18 cellular contexts compared by ENCODE assay signal in genomic region chr11:121038642-121039409, GRCh38. TPM values are rescaled to one million over a fixed set of nuclear protein-coding genes. Genes with fewer than 3 reads are reported as not detected.
DNase-seq lines count a peak whose midpoint lies in the region; ATAC-seq and TF ChIP-seq lines count a peak whose summit lies in the region.
"Had no signal": no experiment of that assay in that cellular context is flagged by ENCODE, and none has a peak within 500 bp of the region (broad histone marks: within the 10 kb centered on the region; RNA-seq: fewer than 3 reads in every experiment).

No MANE protein-coding gene starts in this region.

- H3K9ac ChIP-seq in H9 (ENCODE audit: extremely low read depth, insufficient read length, low read length) (no peak overlapping the region), mesendoderm (ENCODE audit: low read length) (no peak overlapping the region)

- H2BK12ac ChIP-seq in H9 (ENCODE audit: insufficient read length, low read depth, low read length), result no peak overlapping the region

- no peak overlapping the region for H2BK20ac ChIP-seq in H9 (ENCODE audit: low read depth, low read length, poor library complexity, severe bottlenecking)

- H3K18ac ChIP-seq in H9 (ENCODE audit: insufficient read length, low read depth, low read length) (no peak overlapping the region), mesendoderm (ENCODE audit: low read length) (peak overlapping the region; percentile 68)

- H3K27me3 ChIP-seq in H9 (ENCODE audit: insufficient read depth, low read length), result no peaks in the 10 kb centered on the region
- no peaks in the 10 kb centered on the region for H3K27me3 ChIP-seq in mesendoderm (ENCODE audit: insufficient read depth, low read length, poor library complexity)
- H3K27me3 ChIP-seq in body of pancreas, result no peaks in the 10 kb centered on the region

- H3K27ac Mint-ChIP-seq in H9 (peak overlapping the region; percentile 12 to 80 (median 49); a peak in 6 of 7 replicates), WTC11 (peak overlapping the region; percentile 90)
- H3K27ac Mint-ChIP-seq: IgD-negative memory B cell had no signal

- H3K4me2 ChIP-seq in H9 (ENCODE audit: insufficient read depth, insufficient read length, low read length) (no peak overlapping the region), mesendoderm (ENCODE audit: low read length) (no peak overlapping the region)

- no peaks in the 10 kb centered on the region for H4K20me1 ChIP-seq in H9 (ENCODE audit: control insufficient read depth, insufficient read depth, insufficient read length)

- no peak for TF ChIP-seq POLR2A in body of pancreas (IDR thresholded peaks at IDR 0.05)

- CTCF ChIA-PET in WTC11 (lab: Charles Lee), result interaction anchor here (1.5 to 2.2 kb wide), 2 partner anchors 65 to 109 kb away, joined by 3 to 8 read pairs; no protein-coding TSS in a partner anchor

- peak overlapping the region; percentile 60 for H3K23ac ChIP-seq in H9 (ENCODE audit: insufficient read length, low read depth, low read length)
- H3K23ac ChIP-seq in mesendoderm (ENCODE audit: low read length), result no peak overlapping the region

- no peaks in the 10 kb centered on the region for H3K9me3 ChIP-seq in H9 (ENCODE audit: control insufficient read depth, low read depth, low read length)
- no peaks in the 10 kb centered on the region for H3K9me3 ChIP-seq in body of pancreas

- H3K36me3 ChIP-seq in mesendoderm (ENCODE audit: control insufficient read depth, insufficient read depth, low read length) (no peaks in the 10 kb centered on the region), body of pancreas (replicated peaks in 1 of 2; ENCODE audit: insufficient read depth in 1 of 2, low read depth in 2 of 2) (no peaks in the 10 kb centered on the region)

- H3K4ac ChIP-seq in H9 (ENCODE audit: low read depth, low read length), result no peak overlapping the region
- H3K4ac ChIP-seq in mesendoderm (ENCODE audit: low read depth, low read length), result no peak overlapping the region

- H3K56ac ChIP-seq in H9 (ENCODE audit: insufficient read length, low read depth, low read length) (no peak overlapping the region), mesendoderm (ENCODE audit: low read length) (no peak overlapping the region)

- H3K79me2 ChIP-seq in H9 (ENCODE audit: insufficient read depth, low read length) (peaks cover 2% of the 10 kb centered on the region; the same call in 1 of the 2 replicates), mesendoderm (ENCODE audit: control insufficient read depth, insufficient read depth, low read length) (peaks cover 6% of the 10 kb centered on the region)

- no peak overlapping the region for H2AK5ac ChIP-seq in H9 (ENCODE audit: insufficient read length, low read length)
- no peak overlapping the region for H2AK5ac ChIP-seq in mesendoderm (ENCODE audit: low read length)

- intact Hi-C loops in body of pancreas (cut with DNase I), result no loop called here

- H3K14ac ChIP-seq in H9 (ENCODE audit: insufficient read depth, low read length), result no peak overlapping the region

- H4K8ac ChIP-seq in H9 (replicated peaks; ENCODE audit: insufficient read length, low read depth, low read length), result no peak overlapping the region
- no peak overlapping the region for H4K8ac ChIP-seq in mesendoderm (ENCODE audit: low read depth, low read length)

- H3K4me1 ChIP-seq in H9 (ENCODE audit: insufficient read depth, low read length) (peaks cover 11% of the 10 kb centered on the region; the same call in 1 of the 2 replicates), mesendoderm (ENCODE audit: control insufficient read depth, low read depth, low read length) (peaks cover 18% of the 10 kb centered on the region), body of pancreas (peaks cover 9% of the 10 kb centered on the region)

- H3K27ac ChIP-seq in 22Rv1, result peak overlapping the region; percentile 60
- H3K27ac ChIP-seq in H9 (ENCODE audit: insufficient read length, low read depth, low read length), result peak overlapping the region; percentile 58
- H3K27ac ChIP-seq in mesendoderm (ENCODE audit: low read depth, low read length), result peak overlapping the region; percentile 72
- no peak overlapping the region for H3K27ac ChIP-seq in body of pancreas

- no peak overlapping the region for H4K91ac ChIP-seq in H9 (ENCODE audit: insufficient read length, low read depth, low read length)

- no CpG with 5 or more reads among the region's 5 CpGs for WGBS in H9 (ENCODE audit: extremely low coverage, insufficient read length, low lambda C conversion rate)
- no CpG with 5 or more reads among the region's 5 CpGs for WGBS in mesendoderm (ENCODE audit: extremely low coverage, insufficient coverage, low lambda C conversion rate)
- 76 to 78% methylated on average over 5 of the region's 5 CpGs for WGBS in body of pancreas, 2 donors

- DNase-seq in H9 (no peak), WTC11 (ENCODE audit: low spot score) (no peak), mesendoderm (peak; percentile 77), body of pancreas (no peak), NCI-H345 treated with DMSO at 0.1 percent for 48 hours (lab: John Stamatoyannopoulos, UW; ENCODE audit: unreplicated experiment) (no peak)
- DNase-seq: AML-193, DMS79 treated with DMSO at 0.1 percent for 48 hours, NCI-H1436 treated with DMSO at 0.1 percent for 48 hours, NCI-H2081, NCI-H345, NCI-H748 treated with DMSO at 0.1 percent for 48 hours, Right ventricle myocardium superior had no signal

- no peak overlapping the region for H3T11ph ChIP-seq in H9 (ENCODE audit: low read length)

- H2AFZ ChIP-seq in H9 (ENCODE audit: low read length), result no peak overlapping the region

- TF ChIP-seq CTCF in 22Rv1 (IDR thresholded peaks at IDR 0.05) (no peak), H9 (conservative IDR thresholded peaks at IDR 0.05) (no peak), WTC11 (IDR thresholded peaks at IDR 0.05) (no peak), body of pancreas (IDR thresholded peaks at IDR 0.05) (no peak)

- H2BK15ac ChIP-seq in H9 (ENCODE audit: low read depth, low read length), result no peak overlapping the region
- no peak overlapping the region for H2BK15ac ChIP-seq in mesendoderm (replicated peaks; ENCODE audit: low read depth)

- H3K36me3 Mint-ChIP-seq in H9 (ENCODE audit: insufficient read depth in 1 of 3, low read depth in 3 of 3), result no peaks in the 10 kb centered on the region
- no peaks in the 10 kb centered on the region for H3K36me3 Mint-ChIP-seq in WTC11
- H3K36me3 Mint-ChIP-seq: IgD-negative memory B cell had no signal

- no peaks in the 10 kb centered on the region for H3K23me2 ChIP-seq in H9 (ENCODE audit: insufficient read length, low read depth, low read length, poor library complexity, severe bottlenecking)

- POLR2A ChIA-PET in WTC11 (lab: Charles Lee), result no interaction called here

- H3K27me3 Mint-ChIP-seq in H9 (ENCODE audit: low read depth) (no peaks in the 10 kb centered on the region), WTC11 (ENCODE audit: low read depth) (no peaks in the 10 kb centered on the region)
- H3K27me3 Mint-ChIP-seq: IgD-negative memory B cell had no signal

- H4K5ac ChIP-seq in H9 (ENCODE audit: insufficient read length, low read depth, low read length) (no peak overlapping the region), mesendoderm (ENCODE audit: low read length) (no peak overlapping the region)

- H2BK5ac ChIP-seq in H9 (ENCODE audit: insufficient read length, low read length) (no peak overlapping the region), mesendoderm (ENCODE audit: low read length) (no peak overlapping the region)

- no peak overlapping the region for H2BK120ac ChIP-seq in H9 (ENCODE audit: low read depth, low read length, poor library complexity, severe bottlenecking)
- no peak overlapping the region for H2BK120ac ChIP-seq in mesendoderm (ENCODE audit: low read depth, low read length)

- ATAC-seq in WTC11, result no peak
- ATAC-seq in GM18519 (IDR thresholded peaks at IDR 0.05; ENCODE audit: low FRiP score, unreplicated experiment), result no peak
- ATAC-seq in HG02623 (IDR thresholded peaks at IDR 0.05; ENCODE audit: unreplicated experiment), result no peak
- no peak for ATAC-seq in body of pancreas
- ATAC-seq: Panc1, SK-N-SH treated with all-trans-retinoic acid at 6 μM for 48 hours had no signal

- H3K9me3 Mint-ChIP-seq in H9 (no peaks in the 10 kb centered on the region), WTC11 (no peaks in the 10 kb centered on the region)
- H3K9me3 Mint-ChIP-seq: IgD-negative memory B cell had no signal

- H3K4me3 Mint-ChIP-seq in H9, result no peak overlapping the region
- H3K4me3 Mint-ChIP-seq in WTC11, result no peak overlapping the region
- H3K4me3 Mint-ChIP-seq: IgD-negative memory B cell had no signal

- H3K4me1 Mint-ChIP-seq in H9, result peaks cover 44 to 49% of the 10 kb centered on the region in 2 experiments
- H3K4me1 Mint-ChIP-seq in WTC11, result peaks cover 67% of the 10 kb centered on the region

- H3K4me3 ChIP-seq in mesendoderm (ENCODE audit: low read length) (no peak overlapping the region), body of pancreas (no peak overlapping the region)

- H3K79me1 ChIP-seq in H9 (ENCODE audit: insufficient read depth, low read depth, low read length, poor library complexity, severe bottlenecking) (no peaks in the 10 kb centered on the region), mesendoderm (ENCODE audit: low read length) (no peaks in the 10 kb centered on the region)

TF ChIP-seq in WTC11, 78 proteins besides CTCF, POLR2A, EP300 and RAD21 (continues in another document):
- no peak for TF ChIP-seq NR2C2 (CRISPR knock-in tag; IDR thresholded peaks at IDR 0.05)
- no peak for TF ChIP-seq SOX15 (CRISPR knock-in tag; IDR thresholded peaks at IDR 0.05)
- TF ChIP-seq MXD4 (CRISPR knock-in tag; IDR thresholded peaks at IDR 0.05; ENCODE audit: borderline replicate concordance), result no peak
- TF ChIP-seq RORB (CRISPR knock-in tag; IDR thresholded peaks at IDR 0.05), result no peak
- no peak for TF ChIP-seq ZNF671 (CRISPR knock-in tag; IDR thresholded peaks at IDR 0.05)
- TF ChIP-seq JAZF1 (CRISPR knock-in tag; IDR thresholded peaks at IDR 0.05), result no peak
- TF ChIP-seq PRRX2 (CRISPR knock-in tag; IDR thresholded peaks at IDR 0.05), result no peak
- TF ChIP-seq NR3C1 (CRISPR knock-in tag; conservative IDR thresholded peaks at IDR 0.05; ENCODE audit: low read depth), result no peak
- no peak for TF ChIP-seq MAX (CRISPR knock-in tag; IDR thresholded peaks at IDR 0.05)

RNA-seq across cellular contexts. Expression of gene TBCEL, which starts 14.9 kb away (rescaled TPM):
- total RNA-seq in H9 (2021) (15.2 and 17.3 TPM in 2 replicates), WTC11 (2021) (9.5 to 14.3 TPM (median 13.6 TPM) in 3 replicates), body of pancreas (10 to 100 TPM in 1 of 2 donors, 1 to 10 TPM in 1; 5.9 to 14.8 TPM)
- 6.0 TPM for polyA plus RNA-seq in mesendoderm (2013, experiment 1 of 2)
- polyA plus RNA-seq in mesendoderm (2013, experiment 2 of 2), result 6.6 TPM

Comparison
In these comparisons a context has a peak if more than half of its experiments do, and no peak if none do; other contexts are left out.
1. H3K27ac ChIP-seq: peak in 22Rv1 (single experiment), H9 (single experiment) and mesendoderm (single experiment); none in body of pancreas (0 of 4).